ENCODE assay signal across 9 cellular contexts in the genomic region with DNA sequence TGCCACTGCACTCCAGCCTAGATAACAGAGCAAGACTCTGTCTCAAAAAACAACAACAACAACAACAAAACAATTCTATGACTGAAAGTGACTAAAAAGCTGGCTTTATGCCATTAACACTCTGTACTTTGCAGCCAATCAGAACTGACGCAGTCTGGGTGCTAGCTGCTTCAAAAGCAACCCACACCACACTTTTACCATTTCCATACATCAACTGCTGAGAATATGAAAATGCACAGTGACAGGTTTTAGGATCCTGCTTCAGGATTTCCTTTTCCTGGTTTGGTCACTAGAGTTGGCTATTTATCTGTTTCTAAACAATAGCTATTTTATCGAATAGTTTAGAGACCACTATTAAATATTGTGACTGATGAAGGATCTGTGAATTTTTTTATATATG. TPM values are rescaled to one million over a fixed set of nuclear protein-coding genes. Genes with fewer than 3 reads are reported as not detected.
"Had no signal": no experiment of that assay in that cellular context is flagged by ENCODE, and none has a peak within 500 bp of the region (broad histone marks: within the 10 kb centered on the region; RNA-seq: fewer than 3 reads in every experiment).

No MANE protein-coding gene starts in this region.

- H3K9me3 ChIP-seq: HAP-1 had no signal

- H3K4me3 Mint-ChIP-seq: HFFc6 had no signal

- H3K27ac Mint-ChIP-seq: HFFc6 had no signal

- H3K36me3 ChIP-seq: HAP-1 had no signal

- H3K4me3 ChIP-seq: GM23248, HAP-1 had no signal

- H3K4me1 ChIP-seq: HAP-1 had no signal

- H2AFZ ChIP-seq: GM23248 had no signal

- FAIRE-seq: HTR-8/SVneo had no signal

- H3K27ac ChIP-seq: GM23248 had no signal

- ATAC-seq: HCT116 had no signal

- DNase-seq: GM23248, GOT3, H7, HFFc6, IMR-90 had no signal

- H3K9ac ChIP-seq: GM23248 had no signal

RNA-seq across cellular contexts. Expression of gene P2RX7, which starts 54.1 kb away (rescaled TPM):
- total RNA-seq: H7, HT-29 had no signal
